ENCODE assay signal across 18 cellular contexts in genomic region chr9:108197888-108198287, GRCh38.
A peak's percentile ranks its signal among the peaks of the same experiment; 100 is the strongest.
DNase-seq lines count a peak whose midpoint lies in the region; ATAC-seq and TF ChIP-seq lines count a peak whose summit lies in the region.
"Had no signal": no experiment of that assay in that cellular context is flagged by ENCODE, and none has a peak within 500 bp of the region (broad histone marks: within the 10 kb centered on the region; RNA-seq: fewer than 3 reads in every experiment).

No MANE protein-coding gene starts in this region.

- peaks cover 0 to 2% of the 10 kb centered on the region in 2 donors for H3K4me1 Mint-ChIP-seq in stimulated activated naive B cell treated with anti-CD40 and anti-IgM and Interleukin-4, amounts not matched to agents 10 μg/mL and 1 μg/mL and 100 μg/mL, for 72 hours
- H3K4me1 Mint-ChIP-seq: B cell had no signal

- H3K27me3 Mint-ChIP-seq in stimulated activated naive B cell treated with anti-CD40 and anti-IgM and Interleukin-4, amounts not matched to agents 10 μg/mL and 1 μg/mL and 100 μg/mL, for 72 hours: peaks cover 7 to 27% of the 10 kb centered on the region in 2 donors
- H3K27me3 Mint-ChIP-seq: CD4-positive, CD25-positive, alpha-beta regulatory T cell had no signal

- no peak for TF ChIP-seq POLR2A in esophagus squamous epithelium (IDR thresholded peaks at IDR 0.05)

- peaks cover 3 to 5% of the 10 kb centered on the region in 2 donors for H3K36me3 Mint-ChIP-seq in stimulated activated naive B cell treated with anti-CD40 and anti-IgM and Interleukin-4, amounts not matched to agents 10 μg/mL and 1 μg/mL and 100 μg/mL, for 72 hours
- H3K36me3 Mint-ChIP-seq: CD4-positive, CD25-positive, alpha-beta regulatory T cell; CD8-positive, alpha-beta T cell had no signal

- H3K4me3 ChIP-seq in esophagus squamous epithelium: no peak overlapping the region
- H3K4me3 ChIP-seq: A549; BLaER1 treated with 17β-estradiol and CSF1 and Interleukin-3, amounts not matched to agents 10 nM and 100 nM had no signal

- no peaks in the 10 kb centered on the region for H3K36me3 ChIP-seq in esophagus squamous epithelium
- H3K36me3 ChIP-seq: BLaER1 treated with 17β-estradiol and CSF1 and Interleukin-3, amounts not matched to agents 10 nM and 100 nM had no signal

- H3K27ac Mint-ChIP-seq in stimulated activated naive B cell treated with anti-CD40 and anti-IgM and Interleukin-4, amounts not matched to agents 10 μg/mL and 1 μg/mL and 100 μg/mL, for 72 hours: no peak overlapping the region
- H3K27ac Mint-ChIP-seq: B cell; CD4-positive, CD25-positive, alpha-beta regulatory T cell; CD8-positive, alpha-beta T cell had no signal

- H3K4me3 Mint-ChIP-seq in stimulated activated naive B cell treated with anti-CD40 and anti-IgM and Interleukin-4, amounts not matched to agents 10 μg/mL and 1 μg/mL and 100 μg/mL, for 72 hours: no peak overlapping the region
- H3K4me3 Mint-ChIP-seq: B cell; CD4-positive, CD25-positive, alpha-beta regulatory T cell; CD8-positive, alpha-beta T cell had no signal

- intact Hi-C loops in esophagus squamous epithelium (cut with DNase I): no loop called here

- H3K27me3 ChIP-seq in esophagus squamous epithelium: no peaks in the 10 kb centered on the region
- H3K27me3 ChIP-seq: BLaER1 treated with 17β-estradiol and CSF1 and Interleukin-3, amounts not matched to agents 10 nM and 100 nM had no signal

- no peaks in the 10 kb centered on the region for H3K9me3 ChIP-seq in esophagus squamous epithelium
- H3K9me3 ChIP-seq: Caco-2 had no signal

- peak; percentile 75 for DNase-seq in CD1c-positive myeloid dendritic cell (ENCODE audit: extremely low spot score)
- no peak for DNase-seq in left lobe of liver (ENCODE audit: low spot score)
- no peak for DNase-seq in stimulated activated naive B cell treated with anti-CD40 and anti-IgM and Interleukin-4, amounts not matched to agents 10 μg/mL and 1 μg/mL and 100 μg/mL, for 72 hours
- no peak for DNase-seq in esophagus squamous epithelium (lab: John Stamatoyannopoulos, UW)
- no peak for DNase-seq in HuH-7 (ENCODE audit: low spot score)
- DNase-seq: AML-193; Caco-2; Calu3; CD4-positive, CD25-positive, alpha-beta regulatory T cell; CD8-positive, alpha-beta T cell; DMS79 treated with DMSO at 0.1 percent for 48 hours; GF-D8 had no signal

- ATAC-seq in left lobe of liver: peak; percentile 13
- ATAC-seq in stimulated activated naive B cell treated with anti-CD40 and anti-IgM and Interleukin-4, amounts not matched to agents 10 μg/mL and 1 μg/mL and 100 μg/mL, for 72 hours (replicated peaks): peak; percentile 55 to 62
- ATAC-seq in HG03196 (IDR thresholded peaks at IDR 0.05; ENCODE audit: unreplicated experiment): no peak
- ATAC-seq: A549; CD8-positive, alpha-beta T cell had no signal

- peaks cover 7 to 16% of the 10 kb centered on the region in 2 donors for H3K9me3 Mint-ChIP-seq in stimulated activated naive B cell treated with anti-CD40 and anti-IgM and Interleukin-4, amounts not matched to agents 10 μg/mL and 1 μg/mL and 100 μg/mL, for 72 hours

- no peaks in the 10 kb centered on the region for H3K4me1 ChIP-seq in esophagus squamous epithelium
- H3K4me1 ChIP-seq: BLaER1 treated with 17β-estradiol and CSF1 and Interleukin-3, amounts not matched to agents 10 nM and 100 nM; Caco-2 had no signal

- WGBS in esophagus squamous epithelium, 2 donors: 88% methylated on average over 1 of the region's 1 CpG

- no peak overlapping the region for H3K27ac ChIP-seq in esophagus squamous epithelium
- H3K27ac ChIP-seq: 22Rv1; A549; BLaER1 treated with 17β-estradiol and CSF1 and Interleukin-3, amounts not matched to agents 10 nM and 100 nM; C4-2B had no signal

- no peak for TF ChIP-seq CTCF in esophagus squamous epithelium (IDR thresholded peaks at IDR 0.05)
